ENCODE assay signal across 24 cellular contexts in the genomic region with DNA sequence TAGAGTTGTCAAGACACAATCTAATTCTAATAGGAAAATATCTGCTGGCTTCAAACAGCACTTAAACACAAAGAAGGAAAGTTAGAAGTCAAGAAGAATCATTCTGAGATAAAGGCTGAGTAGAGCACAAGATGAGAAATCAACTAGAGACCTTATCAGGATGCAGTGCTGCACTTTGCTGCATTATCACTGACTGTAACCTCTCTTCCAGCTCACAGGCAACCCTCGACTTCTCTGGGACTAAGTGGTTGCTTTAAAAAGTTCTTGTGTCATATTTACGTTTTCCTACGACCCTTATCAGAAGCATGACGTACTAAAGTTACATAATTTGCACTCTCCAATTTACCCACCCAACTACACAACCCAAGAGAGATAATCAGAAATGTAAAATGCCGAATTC.
DNase-seq lines count a peak whose midpoint lies in the region; ATAC-seq, FAIRE-seq and TF ChIP-seq lines count a peak whose summit lies in the region.
"Had no signal": no experiment of that assay in that cellular context is flagged by ENCODE, and none has a peak within 500 bp of the region (broad histone marks: within the 10 kb centered on the region; RNA-seq: fewer than 3 reads in every experiment).

No MANE protein-coding gene starts in this region.

- H3K4me1 ChIP-seq in heart left ventricle (peaks cover 0 to 30% (median 0%) of the 10 kb centered on the region in 12 donors), right atrium auricular region (peaks cover 0 to 8% of the 10 kb centered on the region in 2 donors)
- H3K4me1 ChIP-seq: BE2C had no signal

- H3K9me3 ChIP-seq in heart left ventricle = no peaks in the 10 kb centered on the region
- no peaks in the 10 kb centered on the region for H3K9me3 ChIP-seq in right atrium auricular region
- H3K9me3 ChIP-seq: BE2C had no signal

- no peaks in the 10 kb centered on the region for H3K27me3 ChIP-seq in heart left ventricle
- H3K27me3 ChIP-seq in right atrium auricular region = no peaks in the 10 kb centered on the region
- H3K27me3 ChIP-seq: BE2C had no signal

- intact Hi-C loops in heart left ventricle (cut with DNase I) = loop anchor here in 1 of 10 donors (10.0 kb wide), 1 partner anchor 179 kb away; a partner anchor contains a TSS

- FAIRE-seq in GM19239 (lab: Jason Lieb, UNC) = peak; percentile 56
- FAIRE-seq in islet of Langerhans (lab: Jason Lieb, UNC) = peak; percentile 75
- FAIRE-seq: A204.1, GM12878, HepG2 had no signal

- TF ChIP-seq CTCF in heart left ventricle (IDR thresholded peaks at IDR 0.05) (no peak), right atrium auricular region (IDR thresholded peaks at IDR 0.05) (no peak)

- ATAC-seq in heart left ventricle = peak in 3 of 4 donors; percentile 55 to 90 (median 66)
- no peak for ATAC-seq in GM18505 (IDR thresholded peaks at IDR 0.05; ENCODE audit: unreplicated experiment)
- no peak for ATAC-seq in HG03139 (IDR thresholded peaks at IDR 0.05; ENCODE audit: unreplicated experiment)
- ATAC-seq: GM12878, HepG2 had no signal

- TF ChIP-seq POLR2A in heart left ventricle (IDR thresholded peaks at IDR 0.05) (no peak), GM18505 (IDR thresholded peaks at IDR 0.05; ENCODE audit: borderline replicate concordance, extremely low read depth, insufficient read depth, insufficient read length) (no peak)

- no peaks in the 10 kb centered on the region for H3K36me3 ChIP-seq in heart left ventricle
- H3K36me3 ChIP-seq in right atrium auricular region = no peaks in the 10 kb centered on the region
- H3K36me3 ChIP-seq: BE2C had no signal

- H3K4me3 ChIP-seq in heart left ventricle (no peak overlapping the region), right atrium auricular region (no peak overlapping the region)
- H3K4me3 ChIP-seq: GM12878, GM23248 had no signal

- no peak overlapping the region for H3K27ac ChIP-seq in heart left ventricle
- H3K27ac ChIP-seq in right atrium auricular region = no peak overlapping the region
- H3K27ac ChIP-seq: GM23248 had no signal

- DNase-seq in heart left ventricle (no peak), right atrium auricular region (ENCODE audit: low spot score) (no peak), GM19239 (ENCODE audit: insufficient read length, low spot score) (no peak), globus pallidus (ENCODE audit: low spot score) (no peak)
- DNase-seq: ACHN; BE2C; C1 segment of cervical spinal cord; CD4-positive, CD25-positive, alpha-beta regulatory T cell; CD8-positive, alpha-beta memory T cell; COR-L47; DMS 273 treated with DMSO at 0.1 percent for 48 hours; DMS53; DND-41; EL; GM23248; HCEC 1CT; HFFc6; KBM-7 had no signal

- WGBS in heart left ventricle, 4 donors = 49 to 58% (median 55%) methylated on average over 5 of the region's 5 CpGs

Comparison
In these comparisons a context has a peak if more than half of its experiments do, and no peak if none do; other contexts are left out.
1. ATAC-seq: peak in heart left ventricle (3 of 4); none in GM18505 (single experiment) and HG03139 (single experiment).